Comparison of ENCODE assay signal across 8 cellular contexts in genomic region chr18:13159579-13159978, GRCh38. TPM values are rescaled to one million over a fixed set of nuclear protein-coding genes. Genes with fewer than 3 reads are reported as not detected.
A peak's percentile ranks its signal among the peaks of the same experiment; 100 is the strongest.
DNase-seq lines count a peak whose midpoint lies in the region; ATAC-seq and TF ChIP-seq lines count a peak whose summit lies in the region.

No MANE protein-coding gene starts in this region.

- peak; percentile 86 for DNase-seq in activated CD4-positive, alpha-beta T cell treated with anti-CD3 and anti-CD28 coated beads, Interleukin-2, amount 10 ng/mL, durations not matched to agents 24 days and 14 days
- no peak for DNase-seq in activated CD4-positive, alpha-beta T cell treated with anti-CD3 and anti-CD28 coated beads, Interleukin-2, amount 50 U/mL, for 48 hours
- DNase-seq in LNCaP clone FGC (ENCODE audit: low read depth) (peak; percentile 23), SHP77 (lab: John Stamatoyannopoulos, UW) (peak; percentile 64 to 65), epidermal melanocyte (ENCODE audit: insufficient read length, low spot score) (peak; percentile 79), myocyte (ENCODE audit: low read depth) (peak; percentile 70), DMS79 treated with DMSO at 0.1 percent for 48 hours (lab: John Stamatoyannopoulos, UW) (no peak)

- intact Hi-C loops in activated CD4-positive, alpha-beta T cell treated with anti-CD3 and anti-CD28 coated beads, Interleukin-2, amount 10 ng/mL, durations not matched to agents 24 days and 14 days (cut with micrococcal nuclease), result loop anchor here (5.0 kb wide), 2 partner anchors 157 to 432 kb away; no protein-coding TSS in a partner anchor

- no peak overlapping the region for H3K27ac Mint-ChIP-seq in activated CD4-positive, alpha-beta T cell treated with anti-CD3 and anti-CD28 coated beads, Interleukin-2, amount 10 ng/mL, durations not matched to agents 24 days and 14 days

- H3K9me3 Mint-ChIP-seq in activated CD4-positive, alpha-beta T cell treated with anti-CD3 and anti-CD28 coated beads, Interleukin-2, amount 10 ng/mL, durations not matched to agents 24 days and 14 days, result peaks cover 13% of the 10 kb centered on the region

- no peak overlapping the region for H3K4me3 Mint-ChIP-seq in activated CD4-positive, alpha-beta T cell treated with anti-CD3 and anti-CD28 coated beads, Interleukin-2, amount 10 ng/mL, durations not matched to agents 24 days and 14 days

- peak; percentile 60 for TF ChIP-seq CTCF in LNCaP clone FGC (IDR thresholded peaks at IDR 0.05; ENCODE audit: control insufficient read depth, extremely low read depth, insufficient read depth)

- no peak for ATAC-seq in HG02852 (IDR thresholded peaks at IDR 0.05; ENCODE audit: unreplicated experiment)

- no peak overlapping the region for H3K4me3 ChIP-seq in LNCaP clone FGC (ENCODE audit: low read depth, low read length)

- H3K27me3 Mint-ChIP-seq in activated CD4-positive, alpha-beta T cell treated with anti-CD3 and anti-CD28 coated beads, Interleukin-2, amount 10 ng/mL, durations not matched to agents 24 days and 14 days, result peaks cover 9% of the 10 kb centered on the region

- H3K4me1 Mint-ChIP-seq in activated CD4-positive, alpha-beta T cell treated with anti-CD3 and anti-CD28 coated beads, Interleukin-2, amount 10 ng/mL, durations not matched to agents 24 days and 14 days, result peaks cover 3% of the 10 kb centered on the region

- peaks cover 9% of the 10 kb centered on the region for H3K36me3 Mint-ChIP-seq in activated CD4-positive, alpha-beta T cell treated with anti-CD3 and anti-CD28 coated beads, Interleukin-2, amount 10 ng/mL, durations not matched to agents 24 days and 14 days (ENCODE audit: low read depth)

RNA-seq across cellular contexts. Expression of gene LDLRAD4, which starts 59.0 kb away (rescaled TPM):
- total RNA-seq in activated CD4-positive, alpha-beta T cell treated with anti-CD3 and anti-CD28 coated beads, Interleukin-2, amount 10 ng/mL, durations not matched to agents 24 days and 14 days, result 35.6 and 36.5 TPM in 2 replicates
- 1.7 TPM in 1 of 2 replicates, not detected in the other for total RNA-seq in myocyte
- 0.42 TPM for polyA plus RNA-seq in myocyte (2012)

Comparison
In these comparisons a context has a peak if more than half of its experiments do, and no peak if none do; other contexts are left out.
1. DNase-seq: peak in activated CD4-positive, alpha-beta T cell treated with anti-CD3 and anti-CD28 coated beads, Interleukin-2, amount 10 ng/mL, durations not matched to agents 24 days and 14 days (single experiment), LNCaP clone FGC (single experiment), SHP77 (2 of 2), epidermal melanocyte (single experiment) and myocyte (single experiment); none in activated CD4-positive, alpha-beta T cell treated with anti-CD3 and anti-CD28 coated beads, Interleukin-2, amount 50 U/mL, for 48 hours (0 of 2) and DMS79 treated with DMSO at 0.1 percent for 48 hours (single experiment).
2. RNA of gene LDLRAD4, which starts 59.0 kb away (total RNA-seq): 35.6 to 36.5 TPM in activated CD4-positive, alpha-beta T cell treated with anti-CD3 and anti-CD28 coated beads, Interleukin-2, amount 10 ng/mL, durations not matched to agents 24 days and 14 days; 1.7 TPM in myocyte; every median in the first group is over 10 times any median in the second.